ENCODE assay signal across 1 cellular context in genomic region chr18:13120967-13121586, GRCh38.
TF ChIP-seq lines count a peak whose summit lies in the region.

No MANE protein-coding gene starts in this region.

TF ChIP-seq in IMR-90, 13 proteins besides CTCF, POLR2A, EP300 and RAD21 (continued from another document):
- TF ChIP-seq MAFK (IDR thresholded peaks at IDR 0.05; ENCODE audit: low read depth, low read length) = no peak
